20 cellular contexts compared by ENCODE assay signal in the genomic region with DNA sequence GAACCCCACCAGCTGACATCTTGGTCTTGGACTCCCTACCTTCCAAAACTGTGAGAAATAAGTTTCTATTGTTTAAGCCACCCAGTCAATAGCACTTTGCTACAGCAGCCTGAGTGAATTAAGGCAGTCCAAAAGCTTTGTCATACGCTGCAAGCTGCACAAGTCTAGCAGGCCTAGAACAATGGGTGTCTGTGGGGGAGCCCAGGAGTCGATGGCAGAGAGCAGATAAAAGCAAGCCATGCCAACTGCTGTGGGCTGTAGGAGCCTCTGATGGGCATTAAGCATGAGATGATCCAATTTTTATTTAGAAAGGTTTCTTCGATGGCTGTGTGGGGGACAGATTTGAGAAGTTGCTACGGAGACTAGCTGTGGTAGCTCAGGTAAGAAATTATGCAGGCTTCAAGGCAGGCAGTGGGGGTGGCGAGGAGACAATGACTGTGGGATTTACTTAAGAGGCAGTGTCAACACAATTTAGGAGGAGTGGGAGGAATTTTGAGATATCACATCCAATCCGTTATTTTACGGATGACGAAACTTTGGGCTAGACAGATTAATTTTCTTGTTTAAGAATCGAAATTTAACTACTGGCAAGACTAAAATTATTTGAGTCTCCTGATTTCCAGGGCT.
DNase-seq lines count a peak whose midpoint lies in the region; TF ChIP-seq lines count a peak whose summit lies in the region.
"Had no signal": no experiment of that assay in that cellular context is flagged by ENCODE, and none has a peak within 500 bp of the region (broad histone marks: within the 10 kb centered on the region; RNA-seq: fewer than 3 reads in every experiment).

No MANE protein-coding gene starts in this region.

- no peak for TF ChIP-seq POLR2A in breast epithelium (IDR thresholded peaks at IDR 0.05)

- H3K79me1 ChIP-seq in mesendoderm (ENCODE audit: low read length): no peaks in the 10 kb centered on the region

- H2AK5ac ChIP-seq in mesendoderm (ENCODE audit: low read length): no peak overlapping the region

- no CpG with 5 or more reads among the region's 9 CpGs for WGBS in mesendoderm (ENCODE audit: extremely low coverage, insufficient coverage, low lambda C conversion rate)

- H3K27me3 ChIP-seq in mesendoderm (ENCODE audit: insufficient read depth, low read length, poor library complexity) (no peaks in the 10 kb centered on the region), breast epithelium (no peaks in the 10 kb centered on the region)
- H3K27me3 ChIP-seq: heart left ventricle, pancreas, upper lobe of left lung had no signal

- H3K4me3 ChIP-seq in mesendoderm (ENCODE audit: low read length) (no peak overlapping the region), breast epithelium (no peak overlapping the region)
- H3K4me3 ChIP-seq: GM23248, heart left ventricle, pancreas, upper lobe of left lung had no signal

- peak overlapping the region; percentile 36 for H2BK15ac ChIP-seq in mesendoderm (replicated peaks; ENCODE audit: low read depth)

- H2BK5ac ChIP-seq in mesendoderm (ENCODE audit: low read length): no peak overlapping the region

- H3K4me2 ChIP-seq in mesendoderm (ENCODE audit: low read length): no peak overlapping the region

- no peak overlapping the region for H3K56ac ChIP-seq in mesendoderm (ENCODE audit: low read length)

- no peak for TF ChIP-seq CTCF in breast epithelium (IDR thresholded peaks at IDR 0.05)

- H3K4ac ChIP-seq in mesendoderm (ENCODE audit: low read depth, low read length): no peak overlapping the region

- H3K27ac ChIP-seq in mesendoderm (ENCODE audit: low read depth, low read length): peak overlapping the region; percentile 50
- no peak overlapping the region for H3K27ac ChIP-seq in breast epithelium
- H3K27ac ChIP-seq: 22Rv1, GM23248, heart left ventricle, pancreas, upper lobe of left lung had no signal

- H3K23ac ChIP-seq in mesendoderm (ENCODE audit: low read length): no peak overlapping the region

- H3K4me1 ChIP-seq in mesendoderm (ENCODE audit: control insufficient read depth, low read depth, low read length) (peaks cover 2% of the 10 kb centered on the region), breast epithelium (no peaks in the 10 kb centered on the region)
- H3K4me1 ChIP-seq: heart left ventricle, upper lobe of left lung had no signal

- H3K9me3 ChIP-seq in breast epithelium: no peaks in the 10 kb centered on the region
- H3K9me3 ChIP-seq: heart left ventricle, pancreas, upper lobe of left lung had no signal

- H4K5ac ChIP-seq in mesendoderm (ENCODE audit: low read length): no peak overlapping the region

- no peaks in the 10 kb centered on the region for H3K79me2 ChIP-seq in mesendoderm (ENCODE audit: control insufficient read depth, insufficient read depth, low read length)

- H3K36me3 ChIP-seq in mesendoderm (ENCODE audit: control insufficient read depth, insufficient read depth, low read length): no peaks in the 10 kb centered on the region
- H3K36me3 ChIP-seq in breast epithelium: no peaks in the 10 kb centered on the region
- H3K36me3 ChIP-seq: heart left ventricle, pancreas, upper lobe of left lung had no signal

- intact Hi-C loops in breast epithelium (cut with DNase I; ENCODE audit: low total_unique reads): no loop called here

- H4K8ac ChIP-seq in mesendoderm (ENCODE audit: low read depth, low read length): no peak overlapping the region

- H2BK120ac ChIP-seq in mesendoderm (ENCODE audit: low read depth, low read length): no peak overlapping the region

- no peak overlapping the region for H3K9ac ChIP-seq in mesendoderm (ENCODE audit: low read length)
- H3K9ac ChIP-seq: GM23248 had no signal

- peak overlapping the region; percentile 8 for H3K18ac ChIP-seq in mesendoderm (ENCODE audit: low read length)

- DNase-seq in DMS153 treated with DMSO at 0.1 percent for 48 hours (lab: John Stamatoyannopoulos, UW; ENCODE audit: unreplicated experiment): peak; percentile 17
- no peak for DNase-seq in DMS153 (lab: John Stamatoyannopoulos, UW)
- DNase-seq in NCI-H1092 (lab: John Stamatoyannopoulos, UW): peak; percentile 30
- DNase-seq in NCI-H748 treated with DMSO at 0.1 percent for 48 hours (lab: John Stamatoyannopoulos, UW): peak; percentile 54
- DNase-seq in mesendoderm: peak; percentile 71
- DNase-seq in occipital lobe (lab: John Stamatoyannopoulos, UW): no peak
- DNase-seq in breast epithelium (ENCODE audit: low spot score in 2 of 2): no peak
- no peak for DNase-seq in NCI-H2196 (lab: John Stamatoyannopoulos, UW; ENCODE audit: unreplicated experiment)
- DNase-seq: activated CD8-positive, alpha-beta T cell treated with anti-CD3 and anti-CD28 coated beads, Interleukin-2, amount 10 ng/mL, durations not matched to agents 7 days and 5 days; activated gamma-delta T cell treated with Interleukin-2 at 50 U/mL for 16 hours; CD8-positive, alpha-beta memory T cell; GM23248; heart left ventricle; left colon; naive thymus-derived CD8-positive, alpha-beta T cell; NCI-H1105; pancreas; T1000; upper lobe of left lung had no signal

Comparison
In these comparisons a context has a peak if more than half of its experiments do, and no peak if none do; other contexts are left out.
1. DNase-seq: peak in DMS153 treated with DMSO at 0.1 percent for 48 hours (single experiment), NCI-H1092 (single experiment), NCI-H748 treated with DMSO at 0.1 percent for 48 hours (single experiment) and mesendoderm (single experiment); none in DMS153 (single experiment), occipital lobe (single experiment), breast epithelium (0 of 2) and NCI-H2196 (single experiment).